1 cellular context compared by ENCODE assay signal in the genomic region with DNA sequence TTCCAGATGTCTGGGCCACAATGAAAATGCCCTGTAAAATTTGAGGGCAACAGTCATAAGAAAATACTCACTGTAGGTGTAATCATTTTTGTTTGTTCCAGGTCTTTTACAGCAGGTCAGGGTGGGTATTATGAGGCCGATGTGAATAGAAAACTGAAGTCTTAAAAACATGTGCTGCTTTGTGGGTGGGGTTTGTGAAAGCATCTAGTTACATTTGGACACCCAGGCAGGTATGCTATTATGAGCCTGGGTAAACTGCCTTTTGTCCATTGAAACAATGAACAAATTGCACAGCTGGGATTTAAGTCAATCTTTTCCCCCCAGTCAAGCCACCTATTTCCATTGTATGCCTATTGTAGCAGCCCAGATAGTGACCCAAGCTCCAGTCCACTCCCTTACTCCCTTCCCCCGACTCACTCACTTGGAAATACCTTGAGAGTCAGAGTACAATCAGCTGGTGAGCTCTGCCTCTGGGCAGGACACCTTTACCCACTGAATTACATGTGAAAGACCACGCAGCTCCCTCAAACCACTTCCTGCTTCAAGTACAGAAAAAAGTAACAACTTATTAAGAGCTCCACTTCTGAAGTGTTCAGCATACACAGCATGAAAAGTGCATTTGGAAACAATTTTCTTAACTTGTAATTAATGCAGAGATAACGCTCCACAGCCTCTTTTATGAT.
TF ChIP-seq lines count a peak whose summit lies in the region.

No MANE protein-coding gene starts in this region.

TF ChIP-seq in GM12878, 131 proteins besides CTCF, POLR2A, EP300 and RAD21 (continued from another document and continues in another):
- TF ChIP-seq, protein P1, sequence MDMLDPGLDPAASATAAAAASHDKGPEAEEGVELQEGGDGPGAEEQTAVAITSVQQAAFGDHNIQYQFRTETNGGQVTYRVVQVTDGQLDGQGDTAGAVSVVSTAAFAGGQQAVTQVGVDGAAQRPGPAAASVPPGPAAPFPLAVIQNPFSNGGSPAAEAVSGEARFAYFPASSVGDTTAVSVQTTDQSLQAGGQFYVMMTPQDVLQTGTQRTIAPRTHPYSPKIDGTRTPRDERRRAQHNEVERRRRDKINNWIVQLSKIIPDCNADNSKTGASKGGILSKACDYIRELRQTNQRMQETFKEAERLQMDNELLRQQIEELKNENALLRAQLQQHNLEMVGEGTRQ (IDR thresholded peaks at IDR 0.05; ENCODE audit: borderline replicate concordance, low read depth, low read length) = no peak
- TF ChIP-seq CBX3 (IDR thresholded peaks at IDR 0.05; ENCODE audit: borderline replicate concordance, low read depth) (no peak), CHD2 (IDR thresholded peaks at IDR 0.05; ENCODE audit: borderline replicate concordance, low read depth, low read length) (peak; percentile 44; the same call in 1 of the 2 replicates), RUNX3 (IDR thresholded peaks at IDR 0.05; ENCODE audit: low read length) (peak; percentile 94), RFX5 (IDR thresholded peaks at IDR 0.05; ENCODE audit: low read depth, low read length) (no peak), FOS (IDR thresholded peaks at IDR 0.05; ENCODE audit: borderline replicate concordance, extremely low read depth, insufficient read length) (no peak), ZBED1 (IDR thresholded peaks at IDR 0.05; ENCODE audit: borderline replicate concordance) (no peak), SUZ12 (IDR thresholded peaks at IDR 0.05; ENCODE audit: unreplicated experiment) (no peak), E2F8 (IDR thresholded peaks at IDR 0.05; ENCODE audit: low read depth, partially characterized antibody) (no peak), IRF4 (IDR thresholded peaks at IDR 0.05; ENCODE audit: low read depth, low read length) (no peak), SKIL (IDR thresholded peaks at IDR 0.05; ENCODE audit: low read depth, poor library complexity, severe bottlenecking) (peak; percentile 45), NR2C1 (IDR thresholded peaks at IDR 0.05) (no peak), ETV6 (conservative IDR thresholded peaks at IDR 0.05 in 1 of 2, IDR thresholded peaks at IDR 0.05 in 1 of 2; ENCODE audit: borderline replicate concordance in 1 of 2, low read depth in 1 of 2) (peak in 1 of 2 experiments; percentile 32; a peak in 1 of 4 replicates), NFIC (IDR thresholded peaks at IDR 0.05; ENCODE audit: low read depth, low read length) (no peak), RB1 (IDR thresholded peaks at IDR 0.05; ENCODE audit: borderline replicate concordance) (no peak), BACH1 (IDR thresholded peaks at IDR 0.05; ENCODE audit: borderline replicate concordance) (no peak), NFXL1 (IDR thresholded peaks at IDR 0.05; ENCODE audit: borderline replicate concordance) (no peak), JUNB (IDR thresholded peaks at IDR 0.05) (no peak), RBBP5 (conservative IDR thresholded peaks at IDR 0.05) (no peak), SIX5 (IDR thresholded peaks at IDR 0.05; ENCODE audit: low read depth, low read length, severe bottlenecking) (no peak), NBN (IDR thresholded peaks at IDR 0.05) (no peak), ZZZ3 (IDR thresholded peaks at IDR 0.05; ENCODE audit: control insufficient read depth, insufficient read length, low read depth) (no peak), PML (IDR thresholded peaks at IDR 0.05; ENCODE audit: low read length) (0 out of 2 replicates have a peak, but pooled peaks have one; percentile 45), ZNF384 (IDR thresholded peaks at IDR 0.05; ENCODE audit: borderline replicate concordance, low read depth, low read length) (no peak; the same call in 1 of the 2 replicates), EZH2 (IDR thresholded peaks at IDR 0.05; ENCODE audit: borderline replicate concordance, control insufficient read depth, low read depth, low read length) (no peak), ZNF217 (IDR thresholded peaks at IDR 0.05) (peak; percentile 28; the same call in 1 of the 2 replicates), IKZF2 (IDR thresholded peaks at IDR 0.05) (peak; percentile 77 to 79), NRF1 (conservative IDR thresholded peaks at IDR 0.05; ENCODE audit: low read depth, low read length) (no peak), CREB1 (IDR thresholded peaks at IDR 0.05; ENCODE audit: low read depth) (no peak), ESRRA (IDR thresholded peaks at IDR 0.05; ENCODE audit: low read length) (no peak), YY1 (IDR thresholded peaks at IDR 0.05; ENCODE audit: low read depth, low read length) (no peak), STAT1 (conservative IDR thresholded peaks at IDR 0.05) (no peak), PRDM15 (CRISPR knock-in tag; IDR thresholded peaks at IDR 0.05) (no peak), ZNF24 (IDR thresholded peaks at IDR 0.05) (no peak; the same call in 1 of the 2 replicates), ZNF274 (IDR thresholded peaks at IDR 0.05; ENCODE audit: insufficient read depth, insufficient read length) (no peak), SREBF1 (IDR thresholded peaks at IDR 0.05; ENCODE audit: low read length) (no peak), BCL11A (IDR thresholded peaks at IDR 0.05; ENCODE audit: low read depth, low read length) (0 out of 2 replicates have a peak, but pooled peaks have one; percentile 7), CEBPZ (IDR thresholded peaks at IDR 0.05; ENCODE audit: low read depth, low read length) (no peak), ZNF207 (IDR thresholded peaks at IDR 0.05; ENCODE audit: borderline replicate concordance) (no peak), MEF2B (IDR thresholded peaks at IDR 0.05; ENCODE audit: partially characterized antibody, poor library complexity, severe bottlenecking) (peak; percentile 49)
- TF ChIP-seq, protein P2, sequence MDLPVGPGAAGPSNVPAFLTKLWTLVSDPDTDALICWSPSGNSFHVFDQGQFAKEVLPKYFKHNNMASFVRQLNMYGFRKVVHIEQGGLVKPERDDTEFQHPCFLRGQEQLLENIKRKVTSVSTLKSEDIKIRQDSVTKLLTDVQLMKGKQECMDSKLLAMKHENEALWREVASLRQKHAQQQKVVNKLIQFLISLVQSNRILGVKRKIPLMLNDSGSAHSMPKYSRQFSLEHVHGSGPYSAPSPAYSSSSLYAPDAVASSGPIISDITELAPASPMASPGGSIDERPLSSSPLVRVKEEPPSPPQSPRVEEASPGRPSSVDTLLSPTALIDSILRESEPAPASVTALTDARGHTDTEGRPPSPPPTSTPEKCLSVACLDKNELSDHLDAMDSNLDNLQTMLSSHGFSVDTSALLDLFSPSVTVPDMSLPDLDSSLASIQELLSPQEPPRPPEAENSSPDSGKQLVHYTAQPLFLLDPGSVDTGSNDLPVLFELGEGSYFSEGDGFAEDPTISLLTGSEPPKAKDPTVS (IDR thresholded peaks at IDR 0.05; ENCODE audit: low read depth, low read length) = no peak
- TF ChIP-seq, protein P3, sequence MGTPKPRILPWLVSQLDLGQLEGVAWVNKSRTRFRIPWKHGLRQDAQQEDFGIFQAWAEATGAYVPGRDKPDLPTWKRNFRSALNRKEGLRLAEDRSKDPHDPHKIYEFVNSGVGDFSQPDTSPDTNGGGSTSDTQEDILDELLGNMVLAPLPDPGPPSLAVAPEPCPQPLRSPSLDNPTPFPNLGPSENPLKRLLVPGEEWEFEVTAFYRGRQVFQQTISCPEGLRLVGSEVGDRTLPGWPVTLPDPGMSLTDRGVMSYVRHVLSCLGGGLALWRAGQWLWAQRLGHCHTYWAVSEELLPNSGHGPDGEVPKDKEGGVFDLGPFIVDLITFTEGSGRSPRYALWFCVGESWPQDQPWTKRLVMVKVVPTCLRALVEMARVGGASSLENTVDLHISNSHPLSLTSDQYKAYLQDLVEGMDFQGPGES (IDR thresholded peaks at IDR 0.05) = no peak
- TF ChIP-seq, protein P4, sequence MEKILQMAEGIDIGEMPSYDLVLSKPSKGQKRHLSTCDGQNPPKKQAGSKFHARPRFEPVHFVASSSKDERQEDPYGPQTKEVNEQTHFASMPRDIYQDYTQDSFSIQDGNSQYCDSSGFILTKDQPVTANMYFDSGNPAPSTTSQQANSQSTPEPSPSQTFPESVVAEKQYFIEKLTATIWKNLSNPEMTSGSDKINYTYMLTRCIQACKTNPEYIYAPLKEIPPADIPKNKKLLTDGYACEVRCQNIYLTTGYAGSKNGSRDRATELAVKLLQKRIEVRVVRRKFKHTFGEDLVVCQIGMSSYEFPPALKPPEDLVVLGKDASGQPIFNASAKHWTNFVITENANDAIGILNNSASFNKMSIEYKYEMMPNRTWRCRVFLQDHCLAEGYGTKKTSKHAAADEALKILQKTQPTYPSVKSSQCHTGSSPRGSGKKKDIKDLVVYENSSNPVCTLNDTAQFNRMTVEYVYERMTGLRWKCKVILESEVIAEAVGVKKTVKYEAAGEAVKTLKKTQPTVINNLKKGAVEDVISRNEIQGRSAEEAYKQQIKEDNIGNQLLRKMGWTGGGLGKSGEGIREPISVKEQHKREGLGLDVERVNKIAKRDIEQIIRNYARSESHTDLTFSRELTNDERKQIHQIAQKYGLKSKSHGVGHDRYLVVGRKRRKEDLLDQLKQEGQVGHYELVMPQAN (conservative IDR thresholded peaks at IDR 0.05) = 0 out of 2 replicates have a peak, but pooled peaks have one; percentile 36
